ENCODE assay signal across 21 cellular contexts in the genomic region with DNA sequence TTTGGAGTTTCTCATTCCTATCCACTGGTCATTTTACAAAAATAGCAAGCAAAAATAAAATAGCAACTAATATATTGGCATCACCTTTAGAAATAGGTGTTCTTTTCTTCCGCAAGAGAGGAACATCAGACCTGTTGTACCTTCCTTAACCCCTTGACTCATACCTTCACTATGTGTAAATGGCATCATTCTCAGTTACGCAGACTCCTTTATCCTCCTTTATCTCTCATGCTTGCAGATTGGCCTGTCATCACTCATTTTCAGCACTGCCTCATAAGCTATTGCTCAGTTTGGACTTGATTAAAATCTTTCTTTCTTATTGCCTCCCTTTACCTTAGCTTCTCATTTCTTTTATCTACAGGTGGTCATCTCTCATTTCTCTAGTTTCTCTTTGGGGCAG.
"Had no signal": no experiment of that assay in that cellular context is flagged by ENCODE, and none has a peak within 500 bp of the region (broad histone marks: within the 10 kb centered on the region; RNA-seq: fewer than 3 reads in every experiment).

No MANE protein-coding gene starts in this region.

- H3K4me1 ChIP-seq: esophagus squamous epithelium, spleen, tibial artery, upper lobe of right lung had no signal

- ATAC-seq: activated T-cell treated with anti-CD3 and anti-CD28 coated beads, Interleukin-2, amount 50 U/mL, for 72 hours; left colon; naive thymus-derived CD8-positive, alpha-beta T cell; right cardiac atrium; T-cell; upper lobe of right lung had no signal

- FAIRE-seq: frontal cortex had no signal

- H3K27me3 ChIP-seq: esophagus squamous epithelium, spleen, suprapubic skin, tibial artery, upper lobe of right lung had no signal

- H3K27ac ChIP-seq: esophagus squamous epithelium, spleen, suprapubic skin, tibial artery, upper lobe of right lung had no signal

- DNase-seq: activated CD4-positive, alpha-beta T cell treated with anti-CD3 and anti-CD28 coated beads for 4 hours; activated CD4-positive, alpha-beta T cell treated with anti-CD3 and anti-CD28 coated beads, Interleukin-2, amount 50 U/mL, for 4 hours; activated naive CD4-positive, alpha-beta T cell treated with Interleukin-2 at 50 U/mL for 16 hours; activated T-cell treated with anti-CD3 and anti-CD28 coated beads for 4 hours; activated T-cell treated with anti-CD3 and anti-CD28 coated beads, Interleukin-2, amount 50 U/mL, for 72 hours; aorta; caudate nucleus; endodermal cell; esophagus squamous epithelium; kidney; left colon; naive thymus-derived CD8-positive, alpha-beta T cell; posterior cingulate gyrus; right cardiac atrium; spleen; stimulated activated naive CD4-positive, alpha-beta T cell; T-cell; tibial artery; upper lobe of right lung had no signal

- H3K36me3 ChIP-seq: spleen, suprapubic skin, upper lobe of right lung had no signal

- H3K9me3 ChIP-seq: esophagus squamous epithelium, spleen, suprapubic skin, tibial artery, upper lobe of right lung had no signal

- H3K4me3 ChIP-seq: esophagus squamous epithelium, spleen, suprapubic skin, tibial artery, upper lobe of right lung had no signal
